10 cellular contexts compared by ENCODE assay signal in genomic region chrX:86149089-86149488, GRCh38.
DNase-seq lines count a peak whose midpoint lies in the region; ATAC-seq and TF ChIP-seq lines count a peak whose summit lies in the region.
"Had no signal": no experiment of that assay in that cellular context is flagged by ENCODE, and none has a peak within 500 bp of the region (broad histone marks: within the 10 kb centered on the region; RNA-seq: fewer than 3 reads in every experiment).

No MANE protein-coding gene starts in this region.

- H3K36me3 ChIP-seq in muscle layer of colon (ENCODE audit: insufficient read depth, low read length) (no peaks in the 10 kb centered on the region), tibial artery (no peaks in the 10 kb centered on the region)
- H3K36me3 ChIP-seq: gastroesophageal sphincter had no signal

- DNase-seq in activated naive CD8-positive, alpha-beta T cell treated with anti-CD3 and anti-CD28 coated beads, Interleukin-2, amount 50 U/mL, for 24 hours: no peak
- DNase-seq in astrocyte of the cerebellum (ENCODE audit: low read depth) (no peak), tibial artery (no peak)
- DNase-seq in stimulated activated CD4-positive, alpha-beta T cell treated with anti-CD3 and anti-CD28 coated beads, Interleukin-12 subunit alpha, Interleukin-12 subunit beta, amount 100 ng/mL, for 4 hours: no peak
- DNase-seq: NCI-H1048 had no signal

- no peak for ATAC-seq in activated naive CD8-positive, alpha-beta T cell treated with anti-CD3 and anti-CD28 coated beads, Interleukin-2, amount 50 U/mL, for 24 hours
- ATAC-seq in HG03439 (IDR thresholded peaks at IDR 0.05; ENCODE audit: unreplicated experiment) (no peak), GM21737 (IDR thresholded peaks at IDR 0.05; ENCODE audit: unreplicated experiment) (no peak)

- H3K9ac ChIP-seq in muscle layer of colon (ENCODE audit: low read length): no peak overlapping the region

- H3K4me3 ChIP-seq in astrocyte of the cerebellum (ENCODE audit: low read depth, low read length) (peak overlapping the region; percentile 53), muscle layer of colon (ENCODE audit: low read depth in 1 of 2, low read length in 2 of 2) (peak overlapping the region; percentile 56 to 61), tibial artery (peak overlapping the region; percentile 46)

- intact Hi-C loops in tibial artery (cut with DNase I; ENCODE audit: low total_unique reads): no loop called here

- H3K27me3 Mint-ChIP-seq in activated naive CD8-positive, alpha-beta T cell: peaks cover 12% of the 10 kb centered on the region
- peaks cover 33% of the 10 kb centered on the region for H3K27me3 Mint-ChIP-seq in activated naive CD8-positive, alpha-beta T cell treated with anti-CD3 and anti-CD28 coated beads, Interleukin-2, amount 50 U/mL, for 24 hours

- peaks cover 6% of the 10 kb centered on the region for H3K4me1 ChIP-seq in muscle layer of colon (ENCODE audit: insufficient read depth, low read length)
- H3K4me1 ChIP-seq in tibial artery: peaks cover 0 to 12% (median 5%) of the 10 kb centered on the region in 4 donors

- H3K9me3 ChIP-seq in muscle layer of colon (ENCODE audit: low read length) (no peaks in the 10 kb centered on the region), tibial artery (no peaks in the 10 kb centered on the region)
- H3K9me3 ChIP-seq: gastroesophageal sphincter had no signal

- H3K27ac ChIP-seq in muscle layer of colon (ENCODE audit: low read depth, low read length) (no peak overlapping the region), tibial artery (no peak overlapping the region)
- H3K27ac ChIP-seq: gastroesophageal sphincter had no signal

- peaks cover 13% of the 10 kb centered on the region for H3K4me1 Mint-ChIP-seq in activated naive CD8-positive, alpha-beta T cell (ENCODE audit: low read depth)
- peaks cover 2% of the 10 kb centered on the region for H3K4me1 Mint-ChIP-seq in activated naive CD8-positive, alpha-beta T cell treated with anti-CD3 and anti-CD28 coated beads, Interleukin-2, amount 50 U/mL, for 24 hours

- H3K27me3 ChIP-seq in muscle layer of colon (ENCODE audit: control insufficient read depth in 1 of 2, insufficient read depth in 2 of 2, low read length in 2 of 2) (peaks cover 19 to 32% of the 10 kb centered on the region in 2 donors), tibial artery (no peaks in the 10 kb centered on the region)

- in situ Hi-C loops in astrocyte of the cerebellum (cut with HindIII; ENCODE audit: low sequenced_read_pairs): no loop called here

- H3K4me3 Mint-ChIP-seq in activated naive CD8-positive, alpha-beta T cell: peak overlapping the region; percentile 76
- no peak overlapping the region for H3K4me3 Mint-ChIP-seq in activated naive CD8-positive, alpha-beta T cell treated with anti-CD3 and anti-CD28 coated beads, Interleukin-2, amount 50 U/mL, for 24 hours

- no peaks in the 10 kb centered on the region for H3K9me3 Mint-ChIP-seq in activated naive CD8-positive, alpha-beta T cell (ENCODE audit: low read depth)
- H3K9me3 Mint-ChIP-seq in activated naive CD8-positive, alpha-beta T cell treated with anti-CD3 and anti-CD28 coated beads, Interleukin-2, amount 50 U/mL, for 24 hours: no peaks in the 10 kb centered on the region

- H3K27ac Mint-ChIP-seq in activated naive CD8-positive, alpha-beta T cell: no peak overlapping the region
- H3K27ac Mint-ChIP-seq in activated naive CD8-positive, alpha-beta T cell treated with anti-CD3 and anti-CD28 coated beads, Interleukin-2, amount 50 U/mL, for 24 hours: no peak overlapping the region

- no peaks in the 10 kb centered on the region for H3K36me3 Mint-ChIP-seq in activated naive CD8-positive, alpha-beta T cell
- H3K36me3 Mint-ChIP-seq in activated naive CD8-positive, alpha-beta T cell treated with anti-CD3 and anti-CD28 coated beads, Interleukin-2, amount 50 U/mL, for 24 hours (ENCODE audit: low read depth): no peaks in the 10 kb centered on the region

- TF ChIP-seq CTCF in astrocyte of the cerebellum (IDR thresholded peaks at IDR 0.05; ENCODE audit: low read depth, low read length, missing control alignments): no peak
- no peak for TF ChIP-seq CTCF in tibial artery (IDR thresholded peaks at IDR 0.05)
